In genomic region chr7:132879579-132879978, GRCh38 we compare ENCODE assay signal across 33 cellular contexts.
"Had no signal": no experiment of that assay in that cellular context is flagged by ENCODE, and none has a peak within 500 bp of the region (broad histone marks: within the 10 kb centered on the region; RNA-seq: fewer than 3 reads in every experiment).

No MANE protein-coding gene starts in this region.

- DNase-seq: Karpas-422, Kasumi-1, MG63, MM.1S, MV-4-11, NCI-H1048, NCI-H1092, NCI-H1092 treated with DMSO at 0.1 percent for 48 hours, NCI-H1105, NCI-H1105 treated with DMSO at 0.1 percent for 48 hours, NCI-H1417 treated with DMSO at 0.1 percent for 48 hours, NCI-H1436, NCI-H1436 treated with DMSO at 0.1 percent for 48 hours, NCI-H146, NCI-H1694, NCI-H1694 treated with DMSO at 0.1 percent for 48 hours, NCI-H187, NCI-H187 treated with DMSO at 0.1 percent for 48 hours, NCI-H1930, NCI-H2029, NCI-H2029 treated with DMSO at 0.1 percent for 48 hours, NCI-H2081, NCI-H2081 treated with DMSO at 0.1 percent for 48 hours, NCI-H2107, NCI-H2171, NCI-H2171 treated with DMSO at 0.1 percent for 48 hours, NCI-H2227 treated with DMSO at 0.1 percent for 48 hours, NCI-H226, NCI-H345, NCI-H446, NCI-H446 treated with DMSO at 0.1 percent for 48 hours, NCI-H510A, NCI-H510A treated with DMSO at 0.1 percent for 48 hours had no signal

- H3K27me3 ChIP-seq: MG63 had no signal

- H3K4me3 ChIP-seq: MG63 had no signal

- H3K36me3 ChIP-seq: MG63 had no signal

- H3K9me3 ChIP-seq: MG63 had no signal
